8 cellular contexts compared by ENCODE assay signal in the genomic region with DNA sequence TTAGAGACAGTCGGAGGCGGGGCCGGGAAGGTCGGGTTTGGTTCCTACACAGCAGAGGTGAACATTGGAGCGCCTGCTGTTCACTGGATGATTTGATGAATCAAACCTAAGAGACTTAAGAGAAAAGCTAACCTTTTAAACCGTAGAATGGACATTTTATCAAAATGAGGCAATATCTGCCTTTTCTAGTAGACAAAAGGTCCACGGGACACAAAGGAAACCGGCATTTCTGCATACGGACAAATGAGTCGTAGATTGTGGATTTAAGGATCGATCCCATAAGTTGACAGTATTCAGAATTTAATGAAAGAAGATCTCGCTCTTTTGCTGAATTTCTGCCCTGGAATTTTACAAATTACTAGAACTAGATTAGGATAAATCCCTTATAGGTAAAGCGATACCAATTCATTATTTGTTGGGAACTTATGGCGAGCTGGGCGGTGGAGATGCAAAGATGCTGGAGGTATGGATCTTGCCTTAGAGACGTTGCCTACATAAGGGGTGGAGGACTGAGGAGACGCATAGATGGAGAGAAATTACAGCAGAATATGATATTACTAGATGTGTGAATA. TPM values are rescaled to one million over a fixed set of nuclear protein-coding genes. Genes with fewer than 3 reads are reported as not detected.
DNase-seq lines count a peak whose midpoint lies in the region; ATAC-seq and TF ChIP-seq lines count a peak whose summit lies in the region.

No MANE protein-coding gene starts in this region.

- no peak for ATAC-seq in HG02885 (IDR thresholded peaks at IDR 0.05; ENCODE audit: poor library complexity, unreplicated experiment)

- intact Hi-C loops in activated CD4-positive, alpha-beta T cell treated with anti-CD3 and anti-CD28 coated beads, Interleukin-2, amount 10 ng/mL, durations not matched to agents 24 days and 14 days (cut with micrococcal nuclease) = no loop called here
- intact Hi-C loops in testis (cut with DNase I; ENCODE audit: low total_unique reads) = no loop called here

- no peaks in the 10 kb centered on the region for H3K36me3 ChIP-seq in testis (ENCODE audit: low read depth, missing control alignments)

- WGBS in testis, 2 donors = 0 to 1% methylated on average over 17 of the region's 17 CpGs

- no peaks in the 10 kb centered on the region for H3K27me3 Mint-ChIP-seq in activated CD4-positive, alpha-beta T cell treated with anti-CD3 and anti-CD28 coated beads, Interleukin-2, amount 10 ng/mL, durations not matched to agents 24 days and 14 days
- no peaks in the 10 kb centered on the region for H3K27me3 Mint-ChIP-seq in activated naive CD8-positive, alpha-beta T cell
- H3K27me3 Mint-ChIP-seq in immature natural killer cell (ENCODE audit: low read depth in 3 of 3) = peaks cover 9 to 15% (median 11%) of the 10 kb centered on the region in 3 donors

- TF ChIP-seq CTCF in testis (IDR thresholded peaks at IDR 0.05) = no peak

- H3K4me3 ChIP-seq in testis = peak overlapping the region; percentile 84 to 91

- no peak for DNase-seq in activated CD4-positive, alpha-beta T cell treated with anti-CD3 and anti-CD28 coated beads, Interleukin-2, amount 10 ng/mL, durations not matched to agents 24 days and 14 days
- DNase-seq in activated CD4-positive, alpha-beta T cell treated with anti-CD3 and anti-CD28 coated beads for 4 hours = no peak
- DNase-seq in immature natural killer cell = no peak
- DNase-seq in testis = no peak
- DNase-seq in NCI-H446 treated with DMSO at 0.1 percent for 48 hours (lab: John Stamatoyannopoulos, UW) = no peak
- no peak for DNase-seq in epidermal melanocyte (ENCODE audit: insufficient read length, low spot score)

- H3K9me3 Mint-ChIP-seq in activated CD4-positive, alpha-beta T cell treated with anti-CD3 and anti-CD28 coated beads, Interleukin-2, amount 10 ng/mL, durations not matched to agents 24 days and 14 days = no peaks in the 10 kb centered on the region
- H3K9me3 Mint-ChIP-seq in activated naive CD8-positive, alpha-beta T cell (ENCODE audit: low read depth) = no peaks in the 10 kb centered on the region
- no peaks in the 10 kb centered on the region for H3K9me3 Mint-ChIP-seq in immature natural killer cell

- peak overlapping the region; percentile 87 for H3K4me3 Mint-ChIP-seq in activated CD4-positive, alpha-beta T cell treated with anti-CD3 and anti-CD28 coated beads, Interleukin-2, amount 10 ng/mL, durations not matched to agents 24 days and 14 days
- peak overlapping the region; percentile 93 for H3K4me3 Mint-ChIP-seq in activated naive CD8-positive, alpha-beta T cell
- H3K4me3 Mint-ChIP-seq in immature natural killer cell = peak overlapping the region; percentile 93 to 98 (median 97)

- peak overlapping the region; percentile 94 to 96 for H3K27ac ChIP-seq in testis

- H3K4me1 Mint-ChIP-seq in activated CD4-positive, alpha-beta T cell treated with anti-CD3 and anti-CD28 coated beads, Interleukin-2, amount 10 ng/mL, durations not matched to agents 24 days and 14 days = peaks cover 32% of the 10 kb centered on the region
- H3K4me1 Mint-ChIP-seq in activated naive CD8-positive, alpha-beta T cell (ENCODE audit: low read depth) = peaks cover 52% of the 10 kb centered on the region
- H3K4me1 Mint-ChIP-seq in immature natural killer cell = peaks cover 23 to 47% of the 10 kb centered on the region in 2 donors

- H3K36me3 Mint-ChIP-seq in activated CD4-positive, alpha-beta T cell treated with anti-CD3 and anti-CD28 coated beads, Interleukin-2, amount 10 ng/mL, durations not matched to agents 24 days and 14 days (ENCODE audit: low read depth) = peaks cover 34% of the 10 kb centered on the region
- peaks cover 5% of the 10 kb centered on the region for H3K36me3 Mint-ChIP-seq in activated naive CD8-positive, alpha-beta T cell
- peaks cover 10 to 19% (median 13%) of the 10 kb centered on the region in 3 donors for H3K36me3 Mint-ChIP-seq in immature natural killer cell

- no peak for TF ChIP-seq POLR2A in testis (IDR thresholded peaks at IDR 0.05)

- no peaks in the 10 kb centered on the region for H3K27me3 ChIP-seq in testis

- H3K4me1 ChIP-seq in testis = peaks cover 7% of the 10 kb centered on the region

- peak overlapping the region; percentile 99 for H3K27ac Mint-ChIP-seq in activated CD4-positive, alpha-beta T cell treated with anti-CD3 and anti-CD28 coated beads, Interleukin-2, amount 10 ng/mL, durations not matched to agents 24 days and 14 days
- peak overlapping the region; percentile 100 for H3K27ac Mint-ChIP-seq in activated naive CD8-positive, alpha-beta T cell
- peak overlapping the region; percentile 100 for H3K27ac Mint-ChIP-seq in immature natural killer cell

- H3K9me3 ChIP-seq in testis = no peaks in the 10 kb centered on the region

RNA-seq across cellular contexts. Expression of a gene that starts 0.4 kb away (rescaled TPM):
- 39.1 TPM in 2 replicates for total RNA-seq in activated CD4-positive, alpha-beta T cell treated with anti-CD3 and anti-CD28 coated beads, Interleukin-2, amount 10 ng/mL, durations not matched to agents 24 days and 14 days
- polyA plus RNA-seq in immature natural killer cell = 10 to 100 TPM in 2 of 3 donors, 1 to 10 TPM in 1; 7.1 to 16.3 (median 10.0) TPM
- total RNA-seq in testis = 10 to 100 TPM; 11.0 to 12.5 TPM
- 9.5 TPM for polyA plus RNA-seq in testis (ENCODE audit: insufficient read depth, low read depth, low replicate concordance)

RNA-seq across cellular contexts. Expression of a gene that starts 0.8 kb away (rescaled TPM):
- 2.2 and 3.0 TPM in 2 replicates for total RNA-seq in activated CD4-positive, alpha-beta T cell treated with anti-CD3 and anti-CD28 coated beads, Interleukin-2, amount 10 ng/mL, durations not matched to agents 24 days and 14 days
- polyA plus RNA-seq in immature natural killer cell (1 to 10 TPM in 2 of 3 donors, not detected in 1; 3.1 to 3.3 TPM), testis (ENCODE audit: insufficient read depth, low read depth, low replicate concordance) (21.7 TPM)
- total RNA-seq in testis = 10 to 100 TPM in 1 of 2 donors, 1 to 10 TPM in 1; 7.9 to 14.3 TPM

RNA-seq across cellular contexts. Expression of a gene that starts 27.7 kb away (rescaled TPM):
- total RNA-seq in activated CD4-positive, alpha-beta T cell treated with anti-CD3 and anti-CD28 coated beads, Interleukin-2, amount 10 ng/mL, durations not matched to agents 24 days and 14 days = 65.0 and 67.7 TPM in 2 replicates
- polyA plus RNA-seq in immature natural killer cell = 10 to 100 TPM; 30.4 to 81.2 (median 45.8) TPM
- 10 to 100 TPM; 71.3 to 83.4 TPM for total RNA-seq in testis
- polyA plus RNA-seq in testis (ENCODE audit: insufficient read depth, low read depth, low replicate concordance) = 90.1 TPM

RNA-seq across cellular contexts. Expression of a gene that starts 52.4 kb away (rescaled TPM):
- 94.0 and 98.0 TPM in 2 replicates for total RNA-seq in activated CD4-positive, alpha-beta T cell treated with anti-CD3 and anti-CD28 coated beads, Interleukin-2, amount 10 ng/mL, durations not matched to agents 24 days and 14 days
- polyA plus RNA-seq in immature natural killer cell (100 to 1,000 TPM; 111 to 183 (median 126) TPM), testis (ENCODE audit: insufficient read depth, low read depth, low replicate concordance) (63.8 TPM)
- total RNA-seq in testis = 100 to 1,000 TPM in 1 of 2 donors, 10 to 100 TPM in 1; 91.7 to 106 TPM
